In genomic region chr13:19958119-19959111, GRCh38 we compare ENCODE assay signal across 9 cellular contexts. TPM values are rescaled to one million over a fixed set of nuclear protein-coding genes. Genes with fewer than 3 reads are reported as not detected.
DNase-seq lines count a peak whose midpoint lies in the region; ATAC-seq, FAIRE-seq and TF ChIP-seq lines count a peak whose summit lies in the region.
"Had no signal": no experiment of that assay in that cellular context is flagged by ENCODE, and none has a peak within 500 bp of the region (broad histone marks: within the 10 kb centered on the region; RNA-seq: fewer than 3 reads in every experiment).

ZMYM2 (plus strand) TSS chr13:19958727; CDS start chr13:19993073, 34,346 bp downstream.

- peak within 1 kb of the TSS; percentile 79 to 89 for H3K4me3 ChIP-seq in kidney (ENCODE audit: low read length in 2 of 2)

- intact Hi-C loops in kidney (cut with DNase I) = no loop called here

- no peaks in the 10 kb centered on the region for H3K9me3 ChIP-seq in kidney (ENCODE audit: control insufficient read depth in 1 of 2, low read length in 2 of 2)

- H3K9ac ChIP-seq in kidney (ENCODE audit: low read length in 2 of 2) = peak within 1 kb of the TSS; percentile 91 to 97

- DNase-seq in Ammon's horn (ENCODE audit: low spot score) (peak; percentile 99), GM19239 (ENCODE audit: insufficient read length, low spot score) (peak; percentile 76), NCI-H510A treated with DMSO at 0.1 percent for 48 hours (lab: John Stamatoyannopoulos, UW) (peak; percentile 84), cerebellum (ENCODE audit: low spot score) (peak; percentile 99), kidney (peak; percentile 100)
- DNase-seq in activated CD4-positive, alpha-beta T cell treated with anti-CD3 and anti-CD28 coated beads for 24 hours (ENCODE audit: low read depth in 2 of 2) = peak; percentile 96 to 97
- peak; percentile 96 to 99 for DNase-seq in stimulated activated CD4-positive, alpha-beta T cell treated with anti-CD3 and anti-CD28 coated beads, Interleukin-15, amount 100 ng/mL, for 1 hour (ENCODE audit: low read depth in 1 of 2, low spot score in 1 of 2)

- peaks cover 5 to 6% of the 10 kb centered on the region in 2 donors for H3K36me3 ChIP-seq in kidney (ENCODE audit: control insufficient read depth in 1 of 2, insufficient read depth in 2 of 2, low read length in 2 of 2)

- H3K27ac ChIP-seq in kidney (ENCODE audit: low read depth in 2 of 2, low read length in 2 of 2) = peak within 1 kb of the TSS; percentile 96 to 98

- H3K4me1 ChIP-seq in kidney (ENCODE audit: control insufficient read depth in 1 of 2, insufficient read depth in 1 of 2, low read depth in 1 of 2, low read length in 2 of 2) = peaks cover 15 to 16% of the 10 kb centered on the region in 2 donors

- FAIRE-seq in GM19239 (lab: Jason Lieb, UNC) (peak; percentile 87), kidney (lab: Jason Lieb, UNC) (no peak)
- FAIRE-seq: colon had no signal

- ATAC-seq in HG03442 (IDR thresholded peaks at IDR 0.05; ENCODE audit: unreplicated experiment) = peak; percentile 77

- TF ChIP-seq CTCF in kidney (IDR thresholded peaks at IDR 0.05; ENCODE audit: borderline replicate concordance, extremely low read depth, insufficient read depth) = no peak

RNA-seq across cellular contexts. Expression of gene ZMYM2, which starts in this region (rescaled TPM):
- 150 TPM for total RNA-seq in cerebellum
- total RNA-seq in kidney = 81.3 TPM
- 22.7 TPM for polyA plus RNA-seq in kidney (ENCODE audit: insufficient read depth, low read depth, low replicate concordance)

Comparison
In these comparisons a context has a peak if more than half of its experiments do, and no peak if none do; other contexts are left out.
1. Peak in every context shown above with its lines: DNase-seq, ATAC-seq, H3K4me3 ChIP-seq and H3K27ac ChIP-seq.